In genomic region chr22:37638351-37639069, GRCh38 we compare ENCODE assay signal across 8 cellular contexts. TPM values are rescaled to one million over a fixed set of nuclear protein-coding genes. Genes with fewer than 3 reads are reported as not detected.
DNase-seq lines count a peak whose midpoint lies in the region; ATAC-seq, FAIRE-seq and TF ChIP-seq lines count a peak whose summit lies in the region.

No MANE protein-coding gene starts in this region.

- TF ChIP-seq CTCF in Loucy (conservative IDR thresholded peaks at IDR 0.05; ENCODE audit: low read length): no peak
- TF ChIP-seq CTCF in bronchial epithelial cell (IDR thresholded peaks at IDR 0.05; ENCODE audit: insufficient read depth, low read length, severe bottlenecking): no peak

- peaks cover 19% of the 10 kb centered on the region for H3K36me3 ChIP-seq in CD4-positive, alpha-beta memory T cell (ENCODE audit: insufficient read depth, low read length)
- H3K36me3 ChIP-seq in Loucy (ENCODE audit: insufficient read depth, low read length) (no peaks in the 10 kb centered on the region), bronchial epithelial cell (ENCODE audit: control insufficient read depth, insufficient read depth, low read length) (peaks cover 20% of the 10 kb centered on the region)

- CTCF ChIA-PET in CD4-positive, alpha-beta memory T cell (lab: Charles Lee; ENCODE audit: partially characterized antibody): interaction anchor here (0.9 to 22.8 kb wide), 6 partner anchors 1 to 41 kb away, joined by 3 to 558 read pairs (median 75); partner anchors contain the start of genes GGA1, LGALS1, NOL12 and PDXP

- H3K36me3 Mint-ChIP-seq in CD4-positive, alpha-beta memory T cell: peaks cover 5 to 34% of the 10 kb centered on the region in 2 donors
- H3K36me3 Mint-ChIP-seq in naive B cell: no peaks in the 10 kb centered on the region

- no peaks in the 10 kb centered on the region for H3K9me3 ChIP-seq in CD4-positive, alpha-beta memory T cell (ENCODE audit: control insufficient read depth in 1 of 2, low read length in 2 of 2)
- no peaks in the 10 kb centered on the region for H3K9me3 ChIP-seq in Loucy (ENCODE audit: insufficient read depth, low read depth, low read length)

- peak; percentile 39 to 55 (median 49) for DNase-seq in CD4-positive, alpha-beta memory T cell
- DNase-seq in bronchial epithelial cell (ENCODE audit: low read depth) (peak; percentile 40), naive B cell (no peak), NCI-H345 (lab: John Stamatoyannopoulos, UW) (no peak), GF-D8 (lab: John Stamatoyannopoulos, UW) (no peak), NCI-H82 (lab: John Stamatoyannopoulos, UW) (no peak)

- peak overlapping the region; percentile 33 to 75 for H3K4me3 ChIP-seq in CD4-positive, alpha-beta memory T cell (ENCODE audit: low read length in 2 of 2)
- peak overlapping the region; percentile 89 for H3K4me3 ChIP-seq in Loucy (ENCODE audit: low read length, poor library complexity, severe bottlenecking)
- H3K4me3 ChIP-seq in bronchial epithelial cell (ENCODE audit: low read depth, low read length): peak overlapping the region; percentile 92

- H3K27ac Mint-ChIP-seq in CD4-positive, alpha-beta memory T cell: peak overlapping the region; percentile 84 to 96 (median 92)
- H3K27ac Mint-ChIP-seq in naive B cell: peak overlapping the region; percentile 7 to 97 (median 92)

- H3K27ac ChIP-seq in CD4-positive, alpha-beta memory T cell (ENCODE audit: low read depth, low read length): peak overlapping the region; percentile 64

- no peaks in the 10 kb centered on the region for H3K27me3 ChIP-seq in CD4-positive, alpha-beta memory T cell (ENCODE audit: insufficient read depth, low read length)
- H3K27me3 ChIP-seq in Loucy (ENCODE audit: insufficient read depth, low read length, poor library complexity, severe bottlenecking) (no peaks in the 10 kb centered on the region), bronchial epithelial cell (ENCODE audit: control insufficient read depth, insufficient read depth, low read length) (no peaks in the 10 kb centered on the region)

- H3K79me2 ChIP-seq in Loucy (ENCODE audit: insufficient read depth, low read length): peaks cover 44% of the 10 kb centered on the region

- no peak overlapping the region for H2AFZ ChIP-seq in Loucy (ENCODE audit: low read length)

- H3F3A ChIP-seq in Loucy (ENCODE audit: low read depth): peaks cover 16% of the 10 kb centered on the region

- peak overlapping the region; percentile 89 to 98 (median 92) for H3K4me3 Mint-ChIP-seq in CD4-positive, alpha-beta memory T cell
- H3K4me3 Mint-ChIP-seq in naive B cell: peak overlapping the region; percentile 87 to 97 (median 92)

- no peaks in the 10 kb centered on the region for H3K27me3 Mint-ChIP-seq in CD4-positive, alpha-beta memory T cell
- H3K27me3 Mint-ChIP-seq in naive B cell: no peaks in the 10 kb centered on the region

- peaks cover 88% of the 10 kb centered on the region for H3K4me1 ChIP-seq in CD4-positive, alpha-beta memory T cell (ENCODE audit: insufficient read depth, low read length)
- H3K4me1 ChIP-seq in Loucy (ENCODE audit: insufficient read depth, low read length, poor library complexity, severe bottlenecking): peaks cover 73% of the 10 kb centered on the region

- peaks cover 18% of the 10 kb centered on the region for H4K20me1 ChIP-seq in Loucy (ENCODE audit: insufficient read depth, low read length, poor library complexity, severe bottlenecking)

- POLR2A ChIA-PET in CD4-positive, alpha-beta memory T cell (lab: Charles Lee; ENCODE audit: partially characterized antibody): interaction anchor here (0.9 to 12.1 kb wide), 8 partner anchors 10 to 48 kb away, joined by 3 to 247 read pairs (median 56); partner anchors contain the start of genes GGA1, LGALS1, NOL12 and PDXP

- H3K9ac ChIP-seq in Loucy (ENCODE audit: low read depth, low read length, poor library complexity, severe bottlenecking): peak overlapping the region; percentile 94

- H3K9me3 Mint-ChIP-seq in CD4-positive, alpha-beta memory T cell: no peaks in the 10 kb centered on the region
- H3K9me3 Mint-ChIP-seq in naive B cell: no peaks in the 10 kb centered on the region

- FAIRE-seq in bronchial epithelial cell (lab: Jason Lieb, UNC): peak; percentile 23

- peak overlapping the region; percentile 98 for H3K4me2 ChIP-seq in Loucy (ENCODE audit: low read depth, low read length, poor library complexity, severe bottlenecking)

- H3K9me2 ChIP-seq in Loucy (replicated peaks; ENCODE audit: low read depth, low read length): no peaks in the 10 kb centered on the region

- intact Hi-C loops in CD4-positive, alpha-beta memory T cell (cut with micrococcal nuclease): loop anchor here (1.0 to 10.0 kb wide), 6 partner anchors 11 to 206 kb away; partner anchors contain the start of genes ANKRD54, EIF3L, GGA1 and PDXP

- ATAC-seq in naive B cell (ENCODE audit: low read depth in 2 of 2) (peak in 1 of 2 donors; percentile 9), HG03469 (IDR thresholded peaks at IDR 0.05; ENCODE audit: unreplicated experiment) (no peak)

- peaks cover 42 to 88% (median 63%) of the 10 kb centered on the region in 4 donors for H3K4me1 Mint-ChIP-seq in CD4-positive, alpha-beta memory T cell
- H3K4me1 Mint-ChIP-seq in naive B cell: peaks cover 42 to 68% (median 67%) of the 10 kb centered on the region in 3 donors

RNA-seq across cellular contexts. Expression of gene SH3BP1, which starts 1.0 kb away (rescaled TPM):
- total RNA-seq in CD4-positive, alpha-beta memory T cell: 10 to 100 TPM; 84.0 to 89.2 TPM
- 10 to 100 TPM; 17.6 to 30.3 TPM for polyA plus RNA-seq in CD4-positive, alpha-beta memory T cell
- 15.5 and 15.6 TPM in 2 replicates for total RNA-seq in bronchial epithelial cell
- polyA plus RNA-seq in naive B cell (ENCODE audit: low read depth in 6 of 6): 1 to 10 TPM; 2.7 to 8.0 (median 3.2) TPM

RNA-seq across cellular contexts. Expression of gene PDXP, which starts 20.0 kb away (rescaled TPM):
- 1 to 10 TPM; 7.3 to 9.8 TPM for total RNA-seq in CD4-positive, alpha-beta memory T cell
- 1 to 10 TPM in 1 of 2 donors, under 1 TPM in 1; 0.38 to 7.1 TPM for polyA plus RNA-seq in CD4-positive, alpha-beta memory T cell
- 2.2 and 3.4 TPM in 2 replicates for total RNA-seq in bronchial epithelial cell
- 10 to 100 TPM in 1 of 6 donors, 1 to 10 TPM in 5; 4.0 to 14.3 (median 7.6) TPM for polyA plus RNA-seq in naive B cell (ENCODE audit: low read depth in 6 of 6)

RNA-seq across cellular contexts. Expression of gene GGA1, which starts 29.9 kb away (rescaled TPM):
- total RNA-seq in CD4-positive, alpha-beta memory T cell: 100 to 1,000 TPM; 108 to 109 TPM
- polyA plus RNA-seq in CD4-positive, alpha-beta memory T cell: 10 to 100 TPM; 16.3 to 26.7 TPM
- 36.1 and 41.5 TPM in 2 replicates for total RNA-seq in bronchial epithelial cell
- polyA plus RNA-seq in naive B cell (ENCODE audit: low read depth in 6 of 6): 10 to 100 TPM; 15.5 to 28.9 (median 24.2) TPM

RNA-seq across cellular contexts. Expression of gene LGALS1, which starts 36.9 kb away (rescaled TPM):
- 10 to 100 TPM; 64.8 to 68.7 TPM for total RNA-seq in CD4-positive, alpha-beta memory T cell
- polyA plus RNA-seq in CD4-positive, alpha-beta memory T cell: 100 to 1,000 TPM; 315 to 358 TPM
- 1,816 and 1,987 TPM in 2 replicates for total RNA-seq in bronchial epithelial cell
- 10 to 100 TPM in 4 of 6 donors, 1 to 10 TPM in 2; 4.1 to 35.3 (median 12.8) TPM for polyA plus RNA-seq in naive B cell (ENCODE audit: low read depth in 6 of 6)

RNA-seq across cellular contexts. Expression of gene NOL12, which starts 47.6 kb away (rescaled TPM):
- total RNA-seq in CD4-positive, alpha-beta memory T cell: 10 to 100 TPM; 50.3 to 52.0 TPM
- 10 to 100 TPM; 38.8 to 51.6 TPM for polyA plus RNA-seq in CD4-positive, alpha-beta memory T cell
- 39.8 and 50.1 TPM in 2 replicates for total RNA-seq in bronchial epithelial cell
- 10 to 100 TPM; 35.7 to 60.6 (median 40.2) TPM for polyA plus RNA-seq in naive B cell (ENCODE audit: low read depth in 6 of 6)

Comparison
In these comparisons a context has a peak if more than half of its experiments do, and no peak if none do; other contexts are left out.
1. DNase-seq: peak in CD4-positive, alpha-beta memory T cell (5 of 5) and bronchial epithelial cell (single experiment); none in naive B cell (single experiment), NCI-H345 (single experiment), GF-D8 (single experiment) and NCI-H82 (single experiment).
2. Peak in every context shown above with its lines, with median percentiles within 50 percentile points of each other: H3K4me3 ChIP-seq.